In the genomic region with DNA sequence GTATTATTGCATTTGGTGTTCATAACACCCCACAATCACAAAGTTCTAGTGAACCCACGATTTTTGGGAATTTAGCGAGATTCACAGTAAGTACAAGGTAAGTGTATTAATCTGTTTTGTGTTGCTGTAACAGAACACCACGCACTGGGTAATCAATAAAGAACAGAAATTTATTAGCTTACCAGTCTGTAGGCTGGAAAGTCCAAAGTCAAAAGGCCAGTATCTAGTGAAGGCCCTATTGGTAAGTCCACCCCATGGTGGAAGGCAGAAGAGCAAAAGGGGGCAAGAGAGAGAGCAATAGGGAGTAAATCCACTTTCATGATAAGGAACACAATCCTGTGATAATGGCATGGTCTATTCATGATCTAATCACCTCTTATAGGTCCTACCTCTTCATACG, we compare ENCODE assay signal across 23 cellular contexts.
DNase-seq lines count a peak whose midpoint lies in the region; FAIRE-seq and TF ChIP-seq lines count a peak whose summit lies in the region.
"Had no signal": no experiment of that assay in that cellular context is flagged by ENCODE, and none has a peak within 500 bp of the region (broad histone marks: within the 10 kb centered on the region; RNA-seq: fewer than 3 reads in every experiment).

No MANE protein-coding gene starts in this region.

- H3K36me3 ChIP-seq in endodermal cell (ENCODE audit: control insufficient read depth, insufficient read depth, low read length) = no peaks in the 10 kb centered on the region
- H3K36me3 ChIP-seq: BE2C, BLaER1 had no signal

- TF ChIP-seq CTCF in Calu3 (IDR thresholded peaks at IDR 0.05; ENCODE audit: unreplicated experiment) (no peak), endodermal cell (conservative IDR thresholded peaks at IDR 0.05) (no peak)

- H3K9ac ChIP-seq in endodermal cell (ENCODE audit: extremely low read depth, low read length, poor library complexity, severe bottlenecking) = no peak overlapping the region
- H3K9ac ChIP-seq: BLaER1 had no signal

- no peaks in the 10 kb centered on the region for H3K9me3 ChIP-seq in endodermal cell (ENCODE audit: control insufficient read depth, low read length)
- H3K9me3 ChIP-seq: BE2C had no signal

- H3K36me3 Mint-ChIP-seq in Calu3 (ENCODE audit: insufficient read depth, unreplicated experiment) = no peaks in the 10 kb centered on the region
- no peaks in the 10 kb centered on the region for H3K36me3 Mint-ChIP-seq in endodermal cell (ENCODE audit: low read depth)
- H3K36me3 Mint-ChIP-seq: CD14-positive monocyte; CD4-positive, alpha-beta memory T cell; CD4-positive, CD25-positive, alpha-beta regulatory T cell; CD8-positive, alpha-beta memory T cell had no signal

- no peak for DNase-seq in Calu3
- no peak for DNase-seq in HTR-8/SVneo (ENCODE audit: insufficient read length, low spot score)
- DNase-seq in endodermal cell = no peak
- no peak for DNase-seq in NOMO-1 treated with DMSO at 0.1 percent for 48 hours (lab: John Stamatoyannopoulos, UW; ENCODE audit: unreplicated experiment)
- DNase-seq in mucosa of gallbladder (ENCODE audit: low spot score) = no peak
- DNase-seq in NCI-H1436 (lab: John Stamatoyannopoulos, UW) = no peak
- DNase-seq: 8988T; ACHN; BE2C; C1 segment of cervical spinal cord; CD4-positive, alpha-beta memory T cell; CD4-positive, CD25-positive, alpha-beta regulatory T cell; CD8-positive, alpha-beta memory T cell; COR-L47; DMS79 treated with DMSO at 0.1 percent for 48 hours; GF-D8 had no signal

- H3K27me3 ChIP-seq in endodermal cell (ENCODE audit: control insufficient read depth, insufficient read depth, low read length, poor library complexity, severe bottlenecking) = no peaks in the 10 kb centered on the region
- H3K27me3 ChIP-seq: BE2C, BLaER1 had no signal

- no peaks in the 10 kb centered on the region for H3K9me3 Mint-ChIP-seq in Calu3 (ENCODE audit: low read depth, unreplicated experiment)
- peaks cover 8% of the 10 kb centered on the region for H3K9me3 Mint-ChIP-seq in endodermal cell
- H3K9me3 Mint-ChIP-seq: CD4-positive, CD25-positive, alpha-beta regulatory T cell had no signal

- 81 to 100% methylated on average over 2 to 4 of the region's 4 CpGs for WGBS in endodermal cell (ENCODE audit: insufficient coverage in 1 of 2, insufficient read length in 1 of 2), 2 experiments

- peaks cover 9% of the 10 kb centered on the region for H3K4me1 ChIP-seq in endodermal cell (ENCODE audit: control insufficient read depth, insufficient read depth, low read length)
- H3K4me1 ChIP-seq: BE2C, BLaER1 had no signal

- H3K4me1 Mint-ChIP-seq in Calu3 (ENCODE audit: low read depth, unreplicated experiment) = peaks cover 31% of the 10 kb centered on the region
- peaks cover 16% of the 10 kb centered on the region for H3K4me1 Mint-ChIP-seq in endodermal cell
- H3K4me1 Mint-ChIP-seq: CD14-positive monocyte; CD4-positive, alpha-beta memory T cell; CD4-positive, CD25-positive, alpha-beta regulatory T cell had no signal

- BruUV-seq in Calu3 (replicated peaks; lab: Mats Ljungman, UMichigan) = no TSS peak

- H3K27ac ChIP-seq in endodermal cell (ENCODE audit: low read depth, low read length) = no peak overlapping the region
- H3K27ac ChIP-seq: BLaER1 had no signal

- no peaks in the 10 kb centered on the region for H3K27me3 Mint-ChIP-seq in Calu3 (ENCODE audit: unreplicated experiment)
- no peaks in the 10 kb centered on the region for H3K27me3 Mint-ChIP-seq in endodermal cell (ENCODE audit: insufficient read depth)
- H3K27me3 Mint-ChIP-seq: CD4-positive, CD25-positive, alpha-beta regulatory T cell had no signal

- H3K4me3 ChIP-seq in endodermal cell (ENCODE audit: low read length) = peak overlapping the region; percentile 11
- H3K4me3 ChIP-seq: BLaER1 had no signal

- intact Hi-C loops in Calu3 (cut with micrococcal nuclease; ENCODE audit: unreplicated experiment) = no loop called here

- CTCF ChIA-PET in Calu3 (lab: Charles Lee) = interaction anchor here (0.6 to 0.7 kb wide), 2 partner anchors 249 to 514 kb away, joined by 3 to 4 read pairs; no protein-coding TSS in a partner anchor

- peak; percentile 51 for FAIRE-seq in HTR-8/SVneo (lab: Jason Lieb, UNC)
- FAIRE-seq: A204.1, D721Med, G401.6, GM12891, GM19239 had no signal

- no peak overlapping the region for H3K4me3 Mint-ChIP-seq in Calu3 (ENCODE audit: low read depth, unreplicated experiment)
- no peak overlapping the region for H3K4me3 Mint-ChIP-seq in endodermal cell
- H3K4me3 Mint-ChIP-seq: CD14-positive monocyte; CD4-positive, alpha-beta memory T cell; CD4-positive, CD25-positive, alpha-beta regulatory T cell; CD8-positive, alpha-beta memory T cell had no signal

- H3K27ac Mint-ChIP-seq in Calu3 (ENCODE audit: unreplicated experiment) (peak overlapping the region; percentile 12), endodermal cell (no peak overlapping the region)
- H3K27ac Mint-ChIP-seq: CD14-positive monocyte; CD4-positive, alpha-beta memory T cell; CD4-positive, CD25-positive, alpha-beta regulatory T cell; CD8-positive, alpha-beta memory T cell had no signal
